ENCODE assay signal across 16 cellular contexts in genomic region chr9:136376457-136376856, GRCh38. TPM values are rescaled to one million over a fixed set of nuclear protein-coding genes. Genes with fewer than 3 reads are reported as not detected.
DNase-seq lines count a peak whose midpoint lies in the region; TF ChIP-seq lines count a peak whose summit lies in the region.
"Had no signal": no experiment of that assay in that cellular context is flagged by ENCODE, and none has a peak within 500 bp of the region (broad histone marks: within the 10 kb centered on the region; RNA-seq: fewer than 3 reads in every experiment).

No MANE protein-coding gene starts in this region.

- 0 out of 20 replicates have a peak overlapping the region, but pooled peaks of 1 of the 10 experiments have one; percentile 52 for H3K4me3 ChIP-seq in BLaER1 treated with 17β-estradiol and CSF1 and Interleukin-3, amounts not matched to agents 10 nM and 100 nM
- no peak overlapping the region for H3K4me3 ChIP-seq in Caco-2 (ENCODE audit: low read depth, low read length)
- H3K4me3 ChIP-seq: GM23338 had no signal

- H4K20me1 ChIP-seq in BLaER1 treated with 17β-estradiol and CSF1 and Interleukin-3, amounts not matched to agents 10 nM and 100 nM: peaks cover 0 to 63% (median 25%) of the 10 kb centered on the region in 11 experiments; a peak in 12 of 22 replicates

- no peaks in the 10 kb centered on the region for H3K9me3 ChIP-seq in BLaER1 treated with 17β-estradiol and CSF1 and Interleukin-3, amounts not matched to agents 10 nM and 100 nM (replicated peaks in 1 of 11)
- no peaks in the 10 kb centered on the region for H3K9me3 ChIP-seq in Caco-2

- CTCF ChIA-PET in RWPE1 (lab: Yijun Ruan, JAX) (interaction anchor here (0.5 kb wide), 1 partner anchor 297 kb away, joined by 3 read pairs; no protein-coding TSS in a partner anchor), Caco-2 (lab: Charles Lee) (no interaction called here)

- no peaks in the 10 kb centered on the region for H3K27me3 ChIP-seq in BLaER1 treated with 17β-estradiol and CSF1 and Interleukin-3, amounts not matched to agents 10 nM and 100 nM
- H3K27me3 ChIP-seq in Caco-2 (replicated peaks; ENCODE audit: control insufficient read depth, insufficient read depth, low read length): no peaks in the 10 kb centered on the region

- peak overlapping the region in 8 of 11 experiments; percentile 35 to 92 (median 58); a peak in 16 of 22 replicates for H3K27ac ChIP-seq in BLaER1 treated with 17β-estradiol and CSF1 and Interleukin-3, amounts not matched to agents 10 nM and 100 nM
- peak overlapping the region; percentile 42 for H3K27ac ChIP-seq in RWPE1

- H3K4me1 Mint-ChIP-seq in Caco-2 (ENCODE audit: low read depth, unreplicated experiment): peaks cover 7% of the 10 kb centered on the region
- H3K4me1 Mint-ChIP-seq: GM23338, T-cell had no signal

- H3K4me2 ChIP-seq in BLaER1 treated with 17β-estradiol and CSF1 and Interleukin-3, amounts not matched to agents 10 nM and 100 nM: peak overlapping the region; percentile 57 to 95 (median 87)
- H3K4me2 ChIP-seq: GM23338 had no signal

- peaks cover 39% of the 10 kb centered on the region for H3K36me3 Mint-ChIP-seq in Caco-2 (ENCODE audit: insufficient read depth, unreplicated experiment)
- H3K36me3 Mint-ChIP-seq: T-cell had no signal

- H3K9me3 Mint-ChIP-seq in Caco-2 (ENCODE audit: unreplicated experiment): no peaks in the 10 kb centered on the region
- H3K9me3 Mint-ChIP-seq: CD8-positive, alpha-beta T cell; GM23338; T-cell had no signal

- no TSS peak for BruUV-seq in Caco-2 (replicated peaks; lab: Mats Ljungman, UMichigan)

- intact Hi-C loops in Caco-2 (cut with micrococcal nuclease; ENCODE audit: unreplicated experiment): no loop called here

- TF ChIP-seq CTCF in RWPE1 (conservative IDR thresholded peaks at IDR 0.05; ENCODE audit: low read depth) (no peak), Caco-2 (IDR thresholded peaks at IDR 0.05; ENCODE audit: insufficient read depth in 1 of 2, low read depth in 1 of 2, low read length in 1 of 2, severe bottlenecking in 1 of 2, unreplicated experiment in 1 of 2) (no peak)

- DNase-seq in RWPE1 (ENCODE audit: low spot score) (no peak), NCI-H2081 (lab: John Stamatoyannopoulos, UW) (no peak), Caco-2 (no peak)
- DNase-seq: CD8-positive, alpha-beta T cell; DMS53; EL; KBM-7; NCI-H1417; NCI-H187 treated with DMSO at 0.1 percent for 48 hours; NCI-H226; NCI-H524 treated with DMSO at 0.1 percent for 48 hours; SIG-M5; T-cell had no signal

- H3K27me3 Mint-ChIP-seq in Caco-2 (ENCODE audit: insufficient read depth, unreplicated experiment): no peaks in the 10 kb centered on the region

- H3K36me3 ChIP-seq in BLaER1 treated with 17β-estradiol and CSF1 and Interleukin-3, amounts not matched to agents 10 nM and 100 nM: peaks cover 30 to 73% (median 58%) of the 10 kb centered on the region in 11 experiments
- H3K36me3 ChIP-seq in Caco-2 (ENCODE audit: control insufficient read depth, insufficient read depth, low read length): no peaks in the 10 kb centered on the region; the same call in 1 of the 2 replicates

- H3K4me3 Mint-ChIP-seq in Caco-2 (ENCODE audit: unreplicated experiment): no peak overlapping the region
- H3K4me3 Mint-ChIP-seq: CD8-positive, alpha-beta T cell; GM23338; T-cell had no signal

- POLR2A ChIA-PET in RWPE1 (lab: Yijun Ruan, JAX; ENCODE audit: low non-redundant PET) (no interaction called here), Caco-2 (lab: Charles Lee) (no interaction called here)

- H3K27ac Mint-ChIP-seq in Caco-2 (ENCODE audit: unreplicated experiment): no peak overlapping the region
- H3K27ac Mint-ChIP-seq: CD8-positive, alpha-beta T cell; GM23338; T-cell had no signal

- peak overlapping the region; percentile 36 to 66 (median 56); a peak in 19 of 22 replicates for H3K9ac ChIP-seq in BLaER1 treated with 17β-estradiol and CSF1 and Interleukin-3, amounts not matched to agents 10 nM and 100 nM

- H3K4me1 ChIP-seq in BLaER1 treated with 17β-estradiol and CSF1 and Interleukin-3, amounts not matched to agents 10 nM and 100 nM: peaks cover 58 to 66% (median 63%) of the 10 kb centered on the region in 10 experiments
- H3K4me1 ChIP-seq in Caco-2: peaks cover 20% of the 10 kb centered on the region

RNA-seq across cellular contexts. Expression of gene CARD9, which starts 3.0 kb away (rescaled TPM):
- total RNA-seq in Caco-2 (2022): 1.7 and 2.6 TPM in 2 replicates
- total RNA-seq: RPMI7951 had no signal

RNA-seq across cellular contexts. Expression of gene DNLZ, which starts 12.9 kb away (rescaled TPM):
- 27.1 and 29.1 TPM in 2 replicates for total RNA-seq in Caco-2 (2022)

RNA-seq across cellular contexts. Expression of gene SNAPC4, which starts 23.5 kb away (rescaled TPM):
- 15.3 and 17.2 TPM in 2 replicates for total RNA-seq in Caco-2 (2022)

RNA-seq across cellular contexts. Expression of gene ENTR1, which starts 34.0 kb away (rescaled TPM):
- 85.2 and 92.6 TPM in 2 replicates for total RNA-seq in Caco-2 (2022)

RNA-seq across cellular contexts. Expression of gene PMPCA, which starts 34.0 kb away (rescaled TPM):
- 89.9 and 91.5 TPM in 2 replicates for total RNA-seq in Caco-2 (2022)
